In the genomic region with DNA sequence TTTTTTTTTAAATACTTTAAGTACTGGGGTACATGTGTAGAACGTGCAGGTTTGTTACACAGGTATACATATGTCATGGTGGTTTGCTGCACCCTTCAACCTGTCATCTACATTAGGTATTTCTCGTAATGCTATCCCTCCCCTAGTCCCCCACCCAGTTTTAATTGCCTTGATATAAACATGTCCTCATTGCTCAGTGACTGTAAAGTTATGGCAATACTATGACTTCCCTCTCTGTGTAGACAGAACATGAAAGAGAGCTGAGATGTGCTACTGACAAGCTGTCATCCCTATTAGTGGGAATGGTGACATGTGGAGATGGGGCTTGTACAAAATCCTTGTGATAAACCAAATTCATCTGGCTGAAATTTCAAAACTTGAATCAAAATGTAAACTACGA, we compare ENCODE assay signal across 7 cellular contexts.
"Had no signal": no experiment of that assay in that cellular context is flagged by ENCODE, and none has a peak within 500 bp of the region (broad histone marks: within the 10 kb centered on the region; RNA-seq: fewer than 3 reads in every experiment).

No MANE protein-coding gene starts in this region.

- FAIRE-seq: H54, HTR-8/SVneo had no signal

- H3K27ac ChIP-seq: GM23248 had no signal

- DNase-seq: GM23248, GOT3, H9, HCEC 1CT, IMR-90 had no signal

- H3K9ac ChIP-seq: GM23248 had no signal

- H2AFZ ChIP-seq: GM23248 had no signal

- H3K4me3 ChIP-seq: GM23248 had no signal
